Comparison of ENCODE assay signal across 21 cellular contexts in genomic region chr17:57998234-57998746, GRCh38. TPM values are rescaled to one million over a fixed set of nuclear protein-coding genes. Genes with fewer than 3 reads are reported as not detected.
A peak's percentile ranks its signal among the peaks of the same experiment; 100 is the strongest.
DNase-seq lines count a peak whose midpoint lies in the region; ATAC-seq, FAIRE-seq and TF ChIP-seq lines count a peak whose summit lies in the region.
"Had no signal": no experiment of that assay in that cellular context is flagged by ENCODE, and none has a peak within 500 bp of the region (broad histone marks: within the 10 kb centered on the region; RNA-seq: fewer than 3 reads in every experiment).

No MANE protein-coding gene starts in this region.

- no peak overlapping the region for H3K14ac ChIP-seq in mesenchymal stem cell (ENCODE audit: low read length in 2 of 2)

- no peak overlapping the region for H2BK120ac ChIP-seq in mesenchymal stem cell (ENCODE audit: low read depth, low read length)

- H3K4ac ChIP-seq in mesenchymal stem cell (ENCODE audit: low read depth in 1 of 2, low read length in 2 of 2), result no peak overlapping the region

- FAIRE-seq in GM12891 (lab: Jason Lieb, UNC), result peak; percentile 20
- FAIRE-seq: colon, small intestine had no signal

- H3K36me3 ChIP-seq in HCT116 (ENCODE audit: control insufficient read depth in 1 of 2, insufficient read depth in 2 of 2, low read length in 2 of 2) (peaks cover 48 to 71% of the 10 kb centered on the region in 2 experiments), mesenchymal stem cell (ENCODE audit: control insufficient read depth in 1 of 2, insufficient read depth in 2 of 2, low read depth in 1 of 2, low read length in 2 of 2) (peaks cover 8 to 69% of the 10 kb centered on the region in 2 experiments), vagina (peaks cover 0 to 21% of the 10 kb centered on the region in 2 donors), HAP-1 (replicated peaks) (peaks cover 66% of the 10 kb centered on the region)

- no peak overlapping the region for H3K4me2 ChIP-seq in HCT116 (ENCODE audit: low read length)
- no peak overlapping the region for H3K4me2 ChIP-seq in mesenchymal stem cell (ENCODE audit: low read length, poor library complexity, severe bottlenecking)

- no peak overlapping the region for H4K8ac ChIP-seq in mesenchymal stem cell (ENCODE audit: low read length)

- no peaks in the 10 kb centered on the region for H3K9me2 ChIP-seq in HCT116 (ENCODE audit: insufficient read depth)

- no peak overlapping the region for H2BK5ac ChIP-seq in mesenchymal stem cell (ENCODE audit: low read depth, low read length, poor library complexity, severe bottlenecking)

- POLR2A ChIA-PET in HCT116 (lab: Charles Lee), result interaction anchor here (0.6 to 6.6 kb wide), 3 partner anchors 9 to 138 kb away, joined by 3 to 53 read pairs (median 33); partner anchors contain the start of gene SRSF1
- POLR2A ChIA-PET in activated CD4-positive, alpha-beta memory T cell treated with anti-CD3 and anti-CD28 coated beads for 36 hours (lab: Charles Lee), result interaction anchor here (1.0 to 3.7 kb wide), 7 partner anchors 8 to 140 kb away, joined by 3 to 32 read pairs (median 7); partner anchors contain the start of genes DYNLL2 and SRSF1

- no TSS peak for BruUV-seq in HCT116 (replicated peaks; lab: Mats Ljungman, UMichigan)

- no peak overlapping the region for H3K27ac ChIP-seq in HCT116 (ENCODE audit: low read depth, low read length)
- H3K27ac ChIP-seq in mesenchymal stem cell (ENCODE audit: low read length, poor library complexity, severe bottlenecking), result no peak overlapping the region
- H3K27ac ChIP-seq in vagina, result no peak overlapping the region
- H3K27ac ChIP-seq: brain microvascular endothelial cell, thoracic aorta, WERI-Rb-1 had no signal

- H3K9me3 ChIP-seq in HCT116 (ENCODE audit: control insufficient read depth in 1 of 2, insufficient read depth in 1 of 2, low read depth in 1 of 2, low read length in 2 of 2) (no peaks in the 10 kb centered on the region), mesenchymal stem cell (ENCODE audit: control insufficient read depth, low read length) (no peaks in the 10 kb centered on the region), vagina (no peaks in the 10 kb centered on the region), HAP-1 (no peaks in the 10 kb centered on the region)
- H3K9me3 ChIP-seq: MG63, thoracic aorta had no signal

- peaks cover 92% of the 10 kb centered on the region for H3K4me1 Mint-ChIP-seq in activated CD4-positive, alpha-beta memory T cell treated with anti-CD3 and anti-CD28 coated beads for 36 hours (ENCODE audit: low read depth)

- no peak for TF ChIP-seq CTCF in HCT116 (IDR thresholded peaks at IDR 0.05 in 2 of 3, conservative IDR thresholded peaks at IDR 0.05 in 1 of 3; ENCODE audit: borderline replicate concordance in 1 of 3, insufficient read depth in 1 of 3, low read depth in 2 of 3, low read length in 2 of 3)
- no peak for TF ChIP-seq CTCF in vagina (IDR thresholded peaks at IDR 0.05)

- no peak overlapping the region for H2BK15ac ChIP-seq in mesenchymal stem cell (ENCODE audit: low read depth, poor library complexity, severe bottlenecking)

- peaks cover 55% of the 10 kb centered on the region for H4K20me1 ChIP-seq in HCT116 (ENCODE audit: insufficient read depth)

- RAD21 ChIA-PET in HCT116 (lab: Charles Lee; ENCODE audit: low non-redundant PET in 1 of 2, low total read pairs in 2 of 2, uncharacterized antibody in 2 of 2, unreplicated experiment in 2 of 2), result no interaction called here

- peaks cover 5% of the 10 kb centered on the region for H3K79me1 ChIP-seq in mesenchymal stem cell (replicated peaks; ENCODE audit: low read length, poor library complexity, severe bottlenecking)

- H2AFZ ChIP-seq in HCT116 (ENCODE audit: low read depth, low read length, poor library complexity, severe bottlenecking), result no peak overlapping the region
- H2AFZ ChIP-seq in mesenchymal stem cell (ENCODE audit: low read depth, low read length), result no peak overlapping the region

- H3K27ac Mint-ChIP-seq in activated CD4-positive, alpha-beta memory T cell treated with anti-CD3 and anti-CD28 coated beads for 36 hours, result peak overlapping the region; percentile 93

- H3K18ac ChIP-seq in mesenchymal stem cell (ENCODE audit: low read depth in 1 of 2, low read length in 2 of 2), result no peak overlapping the region

- H2AK5ac ChIP-seq in mesenchymal stem cell (ENCODE audit: low read length, severe bottlenecking), result no peak overlapping the region

- H3K9ac ChIP-seq in HCT116 (ENCODE audit: low read length) (no peak overlapping the region), mesenchymal stem cell (ENCODE audit: low read length) (peak overlapping the region; percentile 18)

- H3K9me3 Mint-ChIP-seq in activated CD4-positive, alpha-beta memory T cell treated with anti-CD3 and anti-CD28 coated beads for 36 hours, result no peaks in the 10 kb centered on the region
- H3K9me3 Mint-ChIP-seq: IgD-negative memory B cell; T-helper 2 cell treated with Interferon-gamma antibody and Interleukin-4, amounts not matched to agents 5 μg/mL and 100 μg/mL, for 36 hours had no signal

- no peak overlapping the region for H4K91ac ChIP-seq in mesenchymal stem cell (ENCODE audit: low read length)

- no peaks in the 10 kb centered on the region for H3K27me3 Mint-ChIP-seq in activated CD4-positive, alpha-beta memory T cell treated with anti-CD3 and anti-CD28 coated beads for 36 hours
- H3K27me3 Mint-ChIP-seq: IgD-negative memory B cell had no signal

- H2BK12ac ChIP-seq in mesenchymal stem cell (ENCODE audit: low read length in 2 of 2), result no peak overlapping the region

- ATAC-seq in HCT116 (no peak), HG02678 (IDR thresholded peaks at IDR 0.05; ENCODE audit: unreplicated experiment) (no peak)

- CTCF ChIA-PET in HCT116 (lab: Charles Lee), result interaction anchor here (2.2 to 15.4 kb wide), 4 partner anchors 8 to 141 kb away, joined by 11 to 288 read pairs (median 42); partner anchors contain the start of genes SRSF1 and VEZF1
- CTCF ChIA-PET in activated CD4-positive, alpha-beta memory T cell treated with anti-CD3 and anti-CD28 coated beads for 36 hours (lab: Charles Lee), result interaction anchor here (1.1 to 10.7 kb wide), 18 partner anchors 8 to 214 kb away, joined by 3 to 170 read pairs (median 6); partner anchors contain the start of genes MRPS23 and SRSF1

- no CpG with 5 or more reads among the region's 1 CpG for WGBS in mesenchymal stem cell

- no peak for DNase-seq in GM12891 (ENCODE audit: insufficient read length, low spot score)
- no peak for DNase-seq in HCT116 (ENCODE audit: low read depth, low spot score)
- no peak for DNase-seq in activated CD4-positive, alpha-beta memory T cell treated with anti-CD3 and anti-CD28 coated beads for 36 hours
- no peak for DNase-seq in mesenchymal stem cell
- no peak for DNase-seq in vagina (ENCODE audit: extremely low spot score in 2 of 2)
- DNase-seq in HAP-1 (ENCODE audit: low spot score in 2 of 2), result no peak
- DNase-seq: activated T-cell treated with anti-CD3 and anti-CD28 coated beads, Interleukin-2, amount 50 U/mL, for 48 hours; brain microvascular endothelial cell; DMS79; kidney glomerular epithelial cell; MG63; NCI-H1417; NCI-H2107; NCI-H510A; small intestine; WERI-Rb-1 had no signal

- in situ Hi-C loops in HAP-1 (cut with MboI; ENCODE audit: low sequenced_read_pairs), result loop anchor here (5.0 to 10.0 kb wide), 2 partner anchors 103 to 141 kb away; no protein-coding TSS in a partner anchor

- TF ChIP-seq RAD21 in HCT116 (IDR thresholded peaks at IDR 0.05; ENCODE audit: low read depth), result no peak

- H3K27me3 ChIP-seq in HCT116 (ENCODE audit: insufficient read depth, low read length) (no peaks in the 10 kb centered on the region), mesenchymal stem cell (ENCODE audit: control insufficient read depth in 1 of 2, insufficient read depth in 1 of 2, low read length in 2 of 2) (no peaks in the 10 kb centered on the region), vagina (no peaks in the 10 kb centered on the region), HAP-1 (ENCODE audit: low read depth) (no peaks in the 10 kb centered on the region)
- H3K27me3 ChIP-seq: brain microvascular endothelial cell, MG63 had no signal

- intact Hi-C loops in HCT116 (cut with micrococcal nuclease) (loop anchor here (2.0 to 5.0 kb wide), 2 partner anchors 115 to 866 kb away; no protein-coding TSS in a partner anchor), vagina (cut with DNase I) (loop anchor here (2.0 kb wide), 1 partner anchor 139 kb away; no protein-coding TSS in a partner anchor)
- intact Hi-C loops in activated CD4-positive, alpha-beta memory T cell treated with anti-CD3 and anti-CD28 coated beads for 36 hours (cut with micrococcal nuclease), result loop anchor here (2.0 kb wide), 2 partner anchors 115 to 147 kb away; partner anchors contain the start of gene MRPS23

- TF ChIP-seq POLR2A in GM12891 (IDR thresholded peaks at IDR 0.05; ENCODE audit: low read depth, low read length) (0 out of 2 replicates have a peak, but pooled peaks have one; percentile 38), HCT116 (IDR thresholded peaks at IDR 0.05; ENCODE audit: borderline replicate concordance, extremely low read depth, insufficient read depth, insufficient read length) (no peak), vagina (IDR thresholded peaks at IDR 0.05) (no peak)

- no peak overlapping the region for H3K4me3 Mint-ChIP-seq in activated CD4-positive, alpha-beta memory T cell treated with anti-CD3 and anti-CD28 coated beads for 36 hours
- H3K4me3 Mint-ChIP-seq: T-helper 2 cell treated with Interferon-gamma antibody and Interleukin-4, amounts not matched to agents 5 μg/mL and 100 μg/mL, for 36 hours had no signal

- H3K36me3 Mint-ChIP-seq in activated CD4-positive, alpha-beta memory T cell treated with anti-CD3 and anti-CD28 coated beads for 36 hours, result peaks cover 32% of the 10 kb centered on the region
- H3K36me3 Mint-ChIP-seq: IgD-negative memory B cell had no signal

- H3K4me3 ChIP-seq in HCT116 (replicated peaks in 1 of 2; ENCODE audit: low read depth in 1 of 2, low read length in 2 of 2) (no peak overlapping the region), mesenchymal stem cell (ENCODE audit: insufficient read depth in 1 of 2, low read depth in 1 of 2, low read length in 2 of 2) (no peak overlapping the region), vagina (no peak overlapping the region), HAP-1 (no peak overlapping the region)
- H3K4me3 ChIP-seq: MG63, thoracic aorta had no signal

- H3K79me2 ChIP-seq in HCT116 (ENCODE audit: insufficient read depth, low read length), result peaks cover 68% of the 10 kb centered on the region

- H3K4me1 ChIP-seq in HCT116 (ENCODE audit: control insufficient read depth in 1 of 2, insufficient read depth in 2 of 2, low read length in 2 of 2), result peaks cover 17 to 59% of the 10 kb centered on the region in 2 experiments; a peak in 3 of 4 replicates
- peaks cover 6% of the 10 kb centered on the region for H3K4me1 ChIP-seq in mesenchymal stem cell (ENCODE audit: control insufficient read depth, insufficient read depth, low read depth, low read length)
- peaks cover 33% of the 10 kb centered on the region for H3K4me1 ChIP-seq in vagina
- peaks cover 31% of the 10 kb centered on the region for H3K4me1 ChIP-seq in HAP-1

- H3K23ac ChIP-seq in mesenchymal stem cell (ENCODE audit: low read length in 2 of 2), result no peak overlapping the region

RNA-seq across cellular contexts. Expression of gene SRSF1, which starts 8.8 kb away (rescaled TPM):
- polyA plus RNA-seq in GM12891 (2012; ENCODE audit: low read depth, missing spikeins), result 154 TPM
- total RNA-seq in HCT116 (2021; ENCODE audit: unreplicated experiment), result 434 TPM
- polyA plus RNA-seq in HCT116 (2012), result 157 and 231 TPM in 2 replicates
- total RNA-seq in activated CD4-positive, alpha-beta memory T cell treated with anti-CD3 and anti-CD28 coated beads for 36 hours, result 100 to 1,000 TPM; 325 to 326 TPM
- 121 TPM for polyA plus RNA-seq in mesenchymal stem cell (2013, experiment 1 of 2)
- 123 TPM for polyA plus RNA-seq in mesenchymal stem cell (2013, experiment 2 of 2)
- total RNA-seq in vagina, result 155 TPM

RNA-seq across cellular contexts. Expression of gene VEZF1, which starts 10.2 kb away (rescaled TPM):
- polyA plus RNA-seq in GM12891 (2012; ENCODE audit: low read depth, missing spikeins), result 9.9 TPM
- total RNA-seq in HCT116 (2021; ENCODE audit: unreplicated experiment) (70.2 TPM), vagina (86.2 TPM)
- 50.5 and 55.6 TPM in 2 replicates for polyA plus RNA-seq in HCT116 (2012)
- total RNA-seq in activated CD4-positive, alpha-beta memory T cell treated with anti-CD3 and anti-CD28 coated beads for 36 hours, result 10 to 100 TPM; 26.8 to 29.8 TPM
- 45.1 TPM for polyA plus RNA-seq in mesenchymal stem cell (2013, experiment 1 of 2)
- polyA plus RNA-seq in mesenchymal stem cell (2013, experiment 2 of 2), result 43.6 TPM

RNA-seq across cellular contexts. Expression of gene CUEDC1, which starts 43.1 kb away (rescaled TPM):
- polyA plus RNA-seq in GM12891 (2012; ENCODE audit: low read depth, missing spikeins), result 0.78 TPM
- total RNA-seq in HCT116 (2021; ENCODE audit: unreplicated experiment) (60.2 TPM), vagina (28.7 TPM)
- polyA plus RNA-seq in HCT116 (2012), result 54.1 and 58.2 TPM in 2 replicates
- under 1 TPM; 0.29 to 0.36 TPM for total RNA-seq in activated CD4-positive, alpha-beta memory T cell treated with anti-CD3 and anti-CD28 coated beads for 36 hours
- 23.1 TPM for polyA plus RNA-seq in mesenchymal stem cell (2013, experiment 1 of 2)
- 22.1 TPM for polyA plus RNA-seq in mesenchymal stem cell (2013, experiment 2 of 2)
- polyA plus RNA-seq: IgD-negative memory B cell had no signal

Comparison
In these comparisons a context has a peak if more than half of its experiments do, and no peak if none do; other contexts are left out.
1. RNA of gene CUEDC1, which starts 43.1 kb away (total RNA-seq): 60.2 TPM in HCT116 (single experiment) and 28.7 TPM in vagina (single experiment); 0.29 to 0.36 TPM in activated CD4-positive, alpha-beta memory T cell treated with anti-CD3 and anti-CD28 coated beads for 36 hours; every median in the first group is over 10 times any median in the second.